In the genomic region with DNA sequence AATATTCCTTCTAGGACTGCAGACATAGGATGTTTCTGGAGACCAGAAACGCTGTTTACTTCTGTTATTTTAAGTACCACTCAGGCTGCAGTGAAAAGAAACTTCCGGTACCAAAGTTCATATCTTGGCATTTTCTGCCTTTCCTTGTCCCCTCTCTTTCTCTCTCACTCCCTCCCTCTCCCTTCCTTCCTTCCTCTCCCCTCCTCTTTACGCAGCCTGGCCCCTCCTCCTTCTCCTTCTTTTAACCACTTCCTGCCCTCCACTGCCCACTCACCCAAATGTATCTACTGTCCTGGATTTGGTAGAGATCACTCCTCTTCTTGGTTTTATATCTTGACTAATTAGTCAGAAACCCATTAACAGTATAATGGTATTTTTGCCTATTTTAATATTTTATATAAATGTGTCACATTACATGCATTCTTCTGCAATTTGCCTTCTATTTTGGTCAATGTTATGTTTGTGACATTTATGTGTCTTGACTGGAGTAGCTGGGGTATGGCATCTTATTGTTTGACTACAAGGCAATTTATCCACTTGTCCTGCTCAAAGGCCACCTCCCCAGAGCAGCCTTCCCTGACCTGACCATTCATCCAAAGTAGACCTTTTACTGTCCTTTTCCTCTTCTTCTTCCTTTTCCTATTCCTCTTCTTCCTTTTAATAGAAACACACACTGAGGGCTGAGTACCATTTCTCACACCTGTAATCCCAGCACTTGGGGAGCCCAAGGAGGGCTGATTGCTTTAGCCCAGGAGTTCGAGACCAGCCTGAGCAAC, we compare ENCODE assay signal across 16 cellular contexts. TPM values are rescaled to one million over a fixed set of nuclear protein-coding genes. Genes with fewer than 3 reads are reported as not detected.
DNase-seq lines count a peak whose midpoint lies in the region; ATAC-seq and TF ChIP-seq lines count a peak whose summit lies in the region.
"Had no signal": no experiment of that assay in that cellular context is flagged by ENCODE, and none has a peak within 500 bp of the region (broad histone marks: within the 10 kb centered on the region; RNA-seq: fewer than 3 reads in every experiment).

No MANE protein-coding gene starts in this region.

- 49% methylated on average over 4 of the region's 4 CpGs for WGBS in suprapubic skin

- TF ChIP-seq CTCF in NB4 (IDR thresholded peaks at IDR 0.05; ENCODE audit: low read depth, low read length) (no peak), suprapubic skin (IDR thresholded peaks at IDR 0.05) (no peak)

- peaks cover 11% of the 10 kb centered on the region for H3K4me1 Mint-ChIP-seq in activated naive CD8-positive, alpha-beta T cell treated with anti-CD3 and anti-CD28 coated beads for 36 hours
- H3K4me1 Mint-ChIP-seq in activated naive CD8-positive, alpha-beta T cell treated with anti-CD3 and anti-CD28 coated beads, Interleukin-2, amount 50 U/mL, for 24 hours, result peaks cover 22% of the 10 kb centered on the region
- H3K4me1 Mint-ChIP-seq in activated T-helper 17 cell treated with anti-CD3 and anti-CD28 coated beads, Interleukin-2, amount 50 U/mL, for 72 hours, result peaks cover 9% of the 10 kb centered on the region
- H3K4me1 Mint-ChIP-seq in stimulated activated effector memory CD8-positive, alpha-beta T cell treated with anti-CD3 and anti-CD28 coated beads, Interleukin-12 subunit alpha, Interleukin-12 subunit beta, amount 100 ng/mL, for 72 hours, result peaks cover 18% of the 10 kb centered on the region
- H3K4me1 Mint-ChIP-seq: mesothelial cell of epicardium had no signal

- H3K9me3 ChIP-seq in suprapubic skin, result no peaks in the 10 kb centered on the region

- peak overlapping the region; percentile 39 for H3K4me3 Mint-ChIP-seq in activated naive CD8-positive, alpha-beta T cell treated with anti-CD3 and anti-CD28 coated beads for 36 hours
- H3K4me3 Mint-ChIP-seq in activated naive CD8-positive, alpha-beta T cell treated with anti-CD3 and anti-CD28 coated beads, Interleukin-2, amount 50 U/mL, for 24 hours, result no peak overlapping the region
- peak overlapping the region; percentile 20 for H3K4me3 Mint-ChIP-seq in activated T-helper 17 cell treated with anti-CD3 and anti-CD28 coated beads, Interleukin-2, amount 50 U/mL, for 72 hours
- H3K4me3 Mint-ChIP-seq in stimulated activated effector memory CD8-positive, alpha-beta T cell treated with anti-CD3 and anti-CD28 coated beads, Interleukin-12 subunit alpha, Interleukin-12 subunit beta, amount 100 ng/mL, for 72 hours, result peak overlapping the region; percentile 5
- H3K4me3 Mint-ChIP-seq: activated B cell treated with CpG ODN at 0.5 μM for 24 hours, mesothelial cell of epicardium, type B pancreatic cell had no signal

- no peak for TF ChIP-seq EP300 in suprapubic skin (IDR thresholded peaks at IDR 0.05)

- TF ChIP-seq POLR2A in NB4 (IDR thresholded peaks at IDR 0.05; ENCODE audit: extremely low read depth, insufficient read length) (no peak), suprapubic skin (IDR thresholded peaks at IDR 0.05) (no peak)

- no peak overlapping the region for H3K27ac ChIP-seq in suprapubic skin

- ATAC-seq in activated naive CD8-positive, alpha-beta T cell treated with anti-CD3 and anti-CD28 coated beads, Interleukin-2, amount 50 U/mL, for 24 hours, result no peak
- ATAC-seq in activated T-helper 17 cell treated with anti-CD3 and anti-CD28 coated beads, Interleukin-2, amount 50 U/mL, for 72 hours (replicated peaks), result peak; percentile 48
- no peak for ATAC-seq in stimulated activated effector memory CD8-positive, alpha-beta T cell treated with anti-CD3 and anti-CD28 coated beads, Interleukin-12 subunit alpha, Interleukin-12 subunit beta, amount 100 ng/mL, for 72 hours
- no peak for ATAC-seq in HG02938 (IDR thresholded peaks at IDR 0.05; ENCODE audit: unreplicated experiment)

- H3K36me3 ChIP-seq in suprapubic skin, result no peaks in the 10 kb centered on the region

- H3K36me3 Mint-ChIP-seq in activated naive CD8-positive, alpha-beta T cell treated with anti-CD3 and anti-CD28 coated beads for 36 hours, result no peaks in the 10 kb centered on the region
- no peaks in the 10 kb centered on the region for H3K36me3 Mint-ChIP-seq in activated naive CD8-positive, alpha-beta T cell treated with anti-CD3 and anti-CD28 coated beads, Interleukin-2, amount 50 U/mL, for 24 hours (ENCODE audit: low read depth)
- H3K36me3 Mint-ChIP-seq in activated T-helper 17 cell treated with anti-CD3 and anti-CD28 coated beads, Interleukin-2, amount 50 U/mL, for 72 hours (ENCODE audit: low read depth), result no peaks in the 10 kb centered on the region
- no peaks in the 10 kb centered on the region for H3K36me3 Mint-ChIP-seq in stimulated activated effector memory CD8-positive, alpha-beta T cell treated with anti-CD3 and anti-CD28 coated beads, Interleukin-12 subunit alpha, Interleukin-12 subunit beta, amount 100 ng/mL, for 72 hours
- H3K36me3 Mint-ChIP-seq: mesothelial cell of epicardium, type B pancreatic cell had no signal

- no peaks in the 10 kb centered on the region for H3K4me1 ChIP-seq in suprapubic skin

- H3K27me3 Mint-ChIP-seq in activated naive CD8-positive, alpha-beta T cell treated with anti-CD3 and anti-CD28 coated beads for 36 hours, result no peaks in the 10 kb centered on the region
- no peaks in the 10 kb centered on the region for H3K27me3 Mint-ChIP-seq in activated naive CD8-positive, alpha-beta T cell treated with anti-CD3 and anti-CD28 coated beads, Interleukin-2, amount 50 U/mL, for 24 hours
- no peaks in the 10 kb centered on the region for H3K27me3 Mint-ChIP-seq in activated T-helper 17 cell treated with anti-CD3 and anti-CD28 coated beads, Interleukin-2, amount 50 U/mL, for 72 hours
- H3K27me3 Mint-ChIP-seq: activated B cell treated with CpG ODN at 0.5 μM for 24 hours, type B pancreatic cell had no signal

- no peak for DNase-seq in activated naive CD8-positive, alpha-beta T cell treated with anti-CD3 and anti-CD28 coated beads for 36 hours
- no peak for DNase-seq in activated naive CD8-positive, alpha-beta T cell treated with anti-CD3 and anti-CD28 coated beads, Interleukin-2, amount 50 U/mL, for 24 hours
- peak; percentile 69 for DNase-seq in NB4 (ENCODE audit: low read depth)
- DNase-seq in stimulated activated effector memory CD8-positive, alpha-beta T cell treated with anti-CD3 and anti-CD28 coated beads, Interleukin-12 subunit alpha, Interleukin-12 subunit beta, amount 100 ng/mL, for 72 hours (ENCODE audit: low spot score in 2 of 2), result no peak
- no peak for DNase-seq in suprapubic skin (ENCODE audit: low spot score in 2 of 2)
- DNase-seq in central memory CD4-positive, alpha-beta T cell, result no peak
- DNase-seq: activated B cell treated with CpG ODN at 0.5 μM for 24 hours; DMS79; HCEC 1CT; NCI-H1417 treated with DMSO at 0.1 percent for 48 hours; NCI-H446; stimulated activated CD4-positive, alpha-beta T cell treated with anti-CD3 and anti-CD28 coated beads, Interleukin-4, amount 100 ng/mL, for 4 hours had no signal

- H3K27me3 ChIP-seq in suprapubic skin, result no peaks in the 10 kb centered on the region

- H3K4me3 ChIP-seq in NB4 (ENCODE audit: low read depth, low read length) (no peak overlapping the region), suprapubic skin (no peak overlapping the region)

- H3K27ac Mint-ChIP-seq in activated naive CD8-positive, alpha-beta T cell treated with anti-CD3 and anti-CD28 coated beads for 36 hours, result no peak overlapping the region
- H3K27ac Mint-ChIP-seq in activated naive CD8-positive, alpha-beta T cell treated with anti-CD3 and anti-CD28 coated beads, Interleukin-2, amount 50 U/mL, for 24 hours, result no peak overlapping the region
- H3K27ac Mint-ChIP-seq in activated T-helper 17 cell treated with anti-CD3 and anti-CD28 coated beads, Interleukin-2, amount 50 U/mL, for 72 hours, result no peak overlapping the region
- H3K27ac Mint-ChIP-seq in stimulated activated effector memory CD8-positive, alpha-beta T cell treated with anti-CD3 and anti-CD28 coated beads, Interleukin-12 subunit alpha, Interleukin-12 subunit beta, amount 100 ng/mL, for 72 hours, result no peak overlapping the region
- H3K27ac Mint-ChIP-seq: activated B cell treated with CpG ODN at 0.5 μM for 24 hours, mesothelial cell of epicardium, type B pancreatic cell had no signal

- no peaks in the 10 kb centered on the region for H3K9me3 Mint-ChIP-seq in activated naive CD8-positive, alpha-beta T cell treated with anti-CD3 and anti-CD28 coated beads for 36 hours
- peaks cover 4% of the 10 kb centered on the region for H3K9me3 Mint-ChIP-seq in activated naive CD8-positive, alpha-beta T cell treated with anti-CD3 and anti-CD28 coated beads, Interleukin-2, amount 50 U/mL, for 24 hours
- no peaks in the 10 kb centered on the region for H3K9me3 Mint-ChIP-seq in activated T-helper 17 cell treated with anti-CD3 and anti-CD28 coated beads, Interleukin-2, amount 50 U/mL, for 72 hours
- no peaks in the 10 kb centered on the region for H3K9me3 Mint-ChIP-seq in stimulated activated effector memory CD8-positive, alpha-beta T cell treated with anti-CD3 and anti-CD28 coated beads, Interleukin-12 subunit alpha, Interleukin-12 subunit beta, amount 100 ng/mL, for 72 hours

RNA-seq across cellular contexts. Expression of a gene that starts 56.9 kb away (rescaled TPM):
- 10 to 100 TPM; 32.3 to 36.0 TPM for total RNA-seq in activated naive CD8-positive, alpha-beta T cell treated with anti-CD3 and anti-CD28 coated beads for 36 hours
- total RNA-seq in activated T-helper 17 cell treated with anti-CD3 and anti-CD28 coated beads, Interleukin-2, amount 50 U/mL, for 72 hours, result 10 to 100 TPM; 38.9 to 63.2 TPM
- 10 to 100 TPM; 20.9 to 36.0 (median 32.5) TPM for total RNA-seq in suprapubic skin
